ENCODE assay signal across 21 cellular contexts in genomic region chr6:37544530-37544929, GRCh38. TPM values are rescaled to one million over a fixed set of nuclear protein-coding genes. Genes with fewer than 3 reads are reported as not detected.
DNase-seq lines count a peak whose midpoint lies in the region; ATAC-seq and TF ChIP-seq lines count a peak whose summit lies in the region.
"Had no signal": no experiment of that assay in that cellular context is flagged by ENCODE, and none has a peak within 500 bp of the region (broad histone marks: within the 10 kb centered on the region; RNA-seq: fewer than 3 reads in every experiment).

No MANE protein-coding gene starts in this region.

- H3K36me3 ChIP-seq in mucosa of descending colon (ENCODE audit: low read depth) (no peaks in the 10 kb centered on the region), body of pancreas (replicated peaks in 1 of 2; ENCODE audit: insufficient read depth in 1 of 2, low read depth in 2 of 2) (no peaks in the 10 kb centered on the region), prostate gland (no peaks in the 10 kb centered on the region)
- H3K36me3 ChIP-seq: Peyer's patch, SJCRH30 had no signal

- intact Hi-C loops in mucosa of descending colon (cut with DNase I, micrococcal nuclease) (no loop called here), body of pancreas (cut with DNase I) (no loop called here), prostate gland (cut with DNase I) (no loop called here)

- H3K27ac Mint-ChIP-seq in activated naive CD4-positive, alpha-beta T cell treated with anti-CD3 and anti-CD28 coated beads, Interleukin-2, amount 50 U/mL, for 24 hours = peak overlapping the region; percentile 8
- H3K27ac Mint-ChIP-seq in activated naive CD4-positive, alpha-beta T cell treated with anti-CD3 and anti-CD28 coated beads, Interleukin-2, amount 10 ng/mL, durations not matched to agents 7 days and 5 days = no peak overlapping the region
- H3K27ac Mint-ChIP-seq in T-cell = peak overlapping the region; percentile 45 to 69
- H3K27ac Mint-ChIP-seq in natural killer cell treated with Interleukin-12 subunit alpha and Interleukin-12 subunit beta and Interleukin-15 and Interleukin-18, amount 100 ng/mL, for 72 hours = no peak overlapping the region

- no peak for DNase-seq in activated naive CD4-positive, alpha-beta T cell treated with anti-CD3 and anti-CD28 coated beads, Interleukin-2, amount 10 ng/mL, durations not matched to agents 7 days and 5 days
- no peak for DNase-seq in T-cell
- no peak for DNase-seq in mucosa of descending colon
- no peak for DNase-seq in body of pancreas
- DNase-seq in natural killer cell treated with Interleukin-12 subunit alpha and Interleukin-12 subunit beta and Interleukin-15 and Interleukin-18, amount 100 ng/mL, for 72 hours (ENCODE audit: low spot score) = no peak
- DNase-seq in prostate gland (ENCODE audit: low spot score) = no peak
- DNase-seq: 8988T, C1 segment of cervical spinal cord, COR-L47, DMS79, KBM-7, NCI-H1092, NCI-H1436, NCI-H187 treated with DMSO at 0.1 percent for 48 hours, NCI-H2107, NCI-H446 treated with DMSO at 0.1 percent for 48 hours, NCI-H526 treated with DMSO at 0.1 percent for 48 hours, SJCRH30 had no signal

- no peak for TF ChIP-seq POLR2A in body of pancreas (IDR thresholded peaks at IDR 0.05)
- TF ChIP-seq POLR2A in prostate gland (IDR thresholded peaks at IDR 0.05) = no peak

- H3K4me3 Mint-ChIP-seq in activated naive CD4-positive, alpha-beta T cell treated with anti-CD3 and anti-CD28 coated beads, Interleukin-2, amount 50 U/mL, for 24 hours = no peak overlapping the region
- no peak overlapping the region for H3K4me3 Mint-ChIP-seq in activated naive CD4-positive, alpha-beta T cell treated with anti-CD3 and anti-CD28 coated beads, Interleukin-2, amount 10 ng/mL, durations not matched to agents 7 days and 5 days
- H3K4me3 Mint-ChIP-seq in T-cell = no peak overlapping the region
- H3K4me3 Mint-ChIP-seq in natural killer cell treated with Interleukin-12 subunit alpha and Interleukin-12 subunit beta and Interleukin-15 and Interleukin-18, amount 100 ng/mL, for 72 hours = no peak overlapping the region

- no peaks in the 10 kb centered on the region for H3K27me3 Mint-ChIP-seq in activated naive CD4-positive, alpha-beta T cell treated with anti-CD3 and anti-CD28 coated beads, Interleukin-2, amount 50 U/mL, for 24 hours
- peaks cover 33% of the 10 kb centered on the region for H3K27me3 Mint-ChIP-seq in activated naive CD4-positive, alpha-beta T cell treated with anti-CD3 and anti-CD28 coated beads, Interleukin-2, amount 10 ng/mL, durations not matched to agents 7 days and 5 days
- H3K27me3 Mint-ChIP-seq in T-cell = no peaks in the 10 kb centered on the region
- H3K27me3 Mint-ChIP-seq in natural killer cell treated with Interleukin-12 subunit alpha and Interleukin-12 subunit beta and Interleukin-15 and Interleukin-18, amount 100 ng/mL, for 72 hours = peaks cover 0 to 2% of the 10 kb centered on the region in 2 donors

- POLR2A ChIA-PET in T-cell (lab: Charles Lee) = no interaction called here

- no peak for TF ChIP-seq CTCF in mucosa of descending colon (IDR thresholded peaks at IDR 0.05)
- no peak for TF ChIP-seq CTCF in body of pancreas (IDR thresholded peaks at IDR 0.05)
- TF ChIP-seq CTCF in prostate gland (IDR thresholded peaks at IDR 0.05) = no peak

- H3K4me1 Mint-ChIP-seq in activated naive CD4-positive, alpha-beta T cell treated with anti-CD3 and anti-CD28 coated beads, Interleukin-2, amount 50 U/mL, for 24 hours = peaks cover 61% of the 10 kb centered on the region
- peaks cover 10% of the 10 kb centered on the region for H3K4me1 Mint-ChIP-seq in activated naive CD4-positive, alpha-beta T cell treated with anti-CD3 and anti-CD28 coated beads, Interleukin-2, amount 10 ng/mL, durations not matched to agents 7 days and 5 days
- H3K4me1 Mint-ChIP-seq in T-cell = peaks cover 26 to 75% (median 28%) of the 10 kb centered on the region in 3 donors
- H3K4me1 Mint-ChIP-seq in natural killer cell treated with Interleukin-12 subunit alpha and Interleukin-12 subunit beta and Interleukin-15 and Interleukin-18, amount 100 ng/mL, for 72 hours (ENCODE audit: low read depth in 2 of 2) = peaks cover 8 to 15% of the 10 kb centered on the region in 2 donors

- H3K36me3 Mint-ChIP-seq in activated naive CD4-positive, alpha-beta T cell treated with anti-CD3 and anti-CD28 coated beads, Interleukin-2, amount 50 U/mL, for 24 hours = no peaks in the 10 kb centered on the region
- H3K36me3 Mint-ChIP-seq in activated naive CD4-positive, alpha-beta T cell treated with anti-CD3 and anti-CD28 coated beads, Interleukin-2, amount 10 ng/mL, durations not matched to agents 7 days and 5 days = no peaks in the 10 kb centered on the region
- H3K36me3 Mint-ChIP-seq in T-cell = no peaks in the 10 kb centered on the region
- no peaks in the 10 kb centered on the region for H3K36me3 Mint-ChIP-seq in natural killer cell treated with Interleukin-12 subunit alpha and Interleukin-12 subunit beta and Interleukin-15 and Interleukin-18, amount 100 ng/mL, for 72 hours

- H3K9me3 Mint-ChIP-seq in activated naive CD4-positive, alpha-beta T cell treated with anti-CD3 and anti-CD28 coated beads, Interleukin-2, amount 50 U/mL, for 24 hours = no peaks in the 10 kb centered on the region
- H3K9me3 Mint-ChIP-seq in activated naive CD4-positive, alpha-beta T cell treated with anti-CD3 and anti-CD28 coated beads, Interleukin-2, amount 10 ng/mL, durations not matched to agents 7 days and 5 days = no peaks in the 10 kb centered on the region
- no peaks in the 10 kb centered on the region for H3K9me3 Mint-ChIP-seq in T-cell
- no peaks in the 10 kb centered on the region for H3K9me3 Mint-ChIP-seq in natural killer cell treated with Interleukin-12 subunit alpha and Interleukin-12 subunit beta and Interleukin-15 and Interleukin-18, amount 100 ng/mL, for 72 hours

- CTCF ChIA-PET in activated naive CD4-positive, alpha-beta T cell treated with anti-CD3 and anti-CD28 coated beads, Interleukin-2, amount 10 ng/mL, durations not matched to agents 7 days and 5 days (lab: Charles Lee) = no interaction called here
- CTCF ChIA-PET in T-cell (lab: Charles Lee) = no interaction called here

- H3K27me3 ChIP-seq in body of pancreas (no peaks in the 10 kb centered on the region), prostate gland (replicated peaks; ENCODE audit: insufficient read depth) (no peaks in the 10 kb centered on the region)
- H3K27me3 ChIP-seq: Peyer's patch had no signal

- no peak for ATAC-seq in T-cell (replicated peaks in 1 of 4)
- ATAC-seq in mucosa of descending colon = peak; percentile 20
- ATAC-seq in HG03342 (IDR thresholded peaks at IDR 0.05; ENCODE audit: unreplicated experiment) = no peak
- ATAC-seq in body of pancreas = no peak
- ATAC-seq in natural killer cell treated with Interleukin-12 subunit alpha and Interleukin-12 subunit beta and Interleukin-15 and Interleukin-18, amount 100 ng/mL, for 72 hours = no peak

- H3K27ac ChIP-seq in body of pancreas (no peak overlapping the region), prostate gland (no peak overlapping the region)
- H3K27ac ChIP-seq: Peyer's patch, SJCRH30 had no signal

- H3K4me3 ChIP-seq in mucosa of descending colon (no peak overlapping the region), body of pancreas (no peak overlapping the region), prostate gland (no peak overlapping the region)
- H3K4me3 ChIP-seq: Peyer's patch, SJCRH30 had no signal

- 68 to 72% methylated on average over 5 of the region's 5 CpGs for WGBS in body of pancreas, 2 donors
- WGBS in prostate gland = 82% methylated on average over 5 of the region's 5 CpGs

- H3K4me1 ChIP-seq in mucosa of descending colon (ENCODE audit: low read depth) = no peaks in the 10 kb centered on the region
- H3K4me1 ChIP-seq in body of pancreas = no peaks in the 10 kb centered on the region
- H3K4me1 ChIP-seq in prostate gland (replicated peaks) = no peaks in the 10 kb centered on the region

- H3K9me3 ChIP-seq in mucosa of descending colon (no peaks in the 10 kb centered on the region), body of pancreas (no peaks in the 10 kb centered on the region), prostate gland (no peaks in the 10 kb centered on the region)
- H3K9me3 ChIP-seq: Peyer's patch, SJCRH30 had no signal

RNA-seq across cellular contexts. Expression of gene CCDC167, which starts 44.8 kb away (rescaled TPM):
- total RNA-seq in T-cell (10 to 100 TPM; 14.3 to 25.2 (median 17.8) TPM), mucosa of descending colon (10 to 100 TPM in 2 of 3 donors, 1 to 10 TPM in 1; 5.4 to 13.4 (median 12.1) TPM), body of pancreas (10 to 100 TPM in 1 of 2 donors, 1 to 10 TPM in 1; 7.6 to 10.9 TPM), prostate gland (10 to 100 TPM; 46.9 to 54.6 TPM)
- total RNA-seq in natural killer cell treated with Interleukin-12 subunit alpha and Interleukin-12 subunit beta and Interleukin-15 and Interleukin-18, amount 100 ng/mL, for 72 hours = 10 to 100 TPM; 46.0 to 54.8 TPM

Comparison
In these comparisons a context has a peak if more than half of its experiments do, and no peak if none do; other contexts are left out.
1. H3K27ac Mint-ChIP-seq: peak in activated naive CD4-positive, alpha-beta T cell treated with anti-CD3 and anti-CD28 coated beads, Interleukin-2, amount 50 U/mL, for 24 hours (single experiment) and T-cell (2 of 2); none in activated naive CD4-positive, alpha-beta T cell treated with anti-CD3 and anti-CD28 coated beads, Interleukin-2, amount 10 ng/mL, durations not matched to agents 7 days and 5 days (single experiment) and natural killer cell treated with Interleukin-12 subunit alpha and Interleukin-12 subunit beta and Interleukin-15 and Interleukin-18, amount 100 ng/mL, for 72 hours (0 of 2).